In the genomic region with DNA sequence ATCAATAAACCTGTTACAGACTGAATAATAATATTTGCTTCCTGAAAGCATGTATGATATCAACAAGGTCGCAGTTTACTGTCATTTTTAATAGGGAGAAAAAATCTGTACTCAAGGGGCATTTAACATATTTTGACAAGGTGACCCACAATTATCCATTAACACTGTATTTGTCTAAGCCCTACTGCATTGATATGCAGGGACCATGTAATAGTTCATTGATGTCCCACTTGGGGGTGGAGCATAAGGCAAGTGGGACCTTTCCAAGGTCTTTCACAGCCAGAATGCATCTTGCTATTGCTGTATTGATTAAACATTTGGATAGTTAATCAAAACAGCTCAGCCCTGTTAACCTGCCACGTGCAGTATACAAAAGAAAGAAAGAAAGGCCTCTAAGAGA, we compare ENCODE assay signal across 16 cellular contexts.
DNase-seq lines count a peak whose midpoint lies in the region; ATAC-seq, FAIRE-seq and TF ChIP-seq lines count a peak whose summit lies in the region.
"Had no signal": no experiment of that assay in that cellular context is flagged by ENCODE, and none has a peak within 500 bp of the region (broad histone marks: within the 10 kb centered on the region; RNA-seq: fewer than 3 reads in every experiment).

No MANE protein-coding gene starts in this region.

- H3K27ac ChIP-seq in astrocyte (ENCODE audit: low read depth, low read length), result peak overlapping the region; percentile 82
- H3K27ac ChIP-seq in left lung, result peak overlapping the region; percentile 29 to 36
- peak overlapping the region; percentile 27 for H3K27ac ChIP-seq in temporal lobe (ENCODE audit: low read depth, low read length)
- no peak overlapping the region for H3K27ac ChIP-seq in neural progenitor cell
- H3K27ac ChIP-seq: BLaER1 treated with 17β-estradiol and CSF1 and Interleukin-3, amounts not matched to agents 10 nM and 100 nM had no signal

- peaks cover 19% of the 10 kb centered on the region for H3K4me1 ChIP-seq in astrocyte (ENCODE audit: insufficient read depth, low read length)
- H3K4me1 ChIP-seq in left lung, result no peaks in the 10 kb centered on the region
- H3K4me1 ChIP-seq in neural progenitor cell, result no peaks in the 10 kb centered on the region

- H3K4me2 ChIP-seq in astrocyte (ENCODE audit: low read length) (peak overlapping the region; percentile 78), neural progenitor cell (no peak overlapping the region)

- H3K4me3 Mint-ChIP-seq in astrocyte (ENCODE audit: unreplicated experiment) (no peak overlapping the region), T-cell (no peak overlapping the region), neural progenitor cell (no peak overlapping the region)
- H3K4me3 Mint-ChIP-seq: activated T-helper 17 cell treated with anti-CD3 and anti-CD28 coated beads, Interleukin-2, amount 50 U/mL, for 72 hours; endodermal cell; stimulated activated naive B cell treated with anti-CD40 and anti-IgM and Interleukin-4, amounts not matched to agents 10 μg/mL and 1 μg/mL and 100 μg/mL, for 72 hours had no signal

- H3K79me2 ChIP-seq in astrocyte (ENCODE audit: insufficient read depth, low read length) (no peaks in the 10 kb centered on the region), neural progenitor cell (ENCODE audit: low read depth) (no peaks in the 10 kb centered on the region)

- no peak for FAIRE-seq in astrocyte (lab: Jason Lieb, UNC)

- H2AFZ ChIP-seq in astrocyte (ENCODE audit: low read depth, low read length), result no peak overlapping the region
- no peak overlapping the region for H2AFZ ChIP-seq in neural progenitor cell (replicated peaks)

- H3K9ac ChIP-seq in astrocyte (ENCODE audit: low read length), result peak overlapping the region; percentile 52
- H3K9ac ChIP-seq in neural progenitor cell, result no peak overlapping the region
- H3K9ac ChIP-seq: BLaER1 treated with 17β-estradiol and CSF1 and Interleukin-3, amounts not matched to agents 10 nM and 100 nM had no signal

- H4K20me1 ChIP-seq in astrocyte (ENCODE audit: insufficient read depth, low read length), result no peaks in the 10 kb centered on the region
- no peaks in the 10 kb centered on the region for H4K20me1 ChIP-seq in neural progenitor cell (ENCODE audit: low read depth)
- H4K20me1 ChIP-seq: BLaER1 treated with 17β-estradiol and CSF1 and Interleukin-3, amounts not matched to agents 10 nM and 100 nM had no signal

- H3K4me3 ChIP-seq in astrocyte (ENCODE audit: insufficient read depth, low read depth, low read length) (peak overlapping the region; percentile 27), left lung (no peak overlapping the region), neural progenitor cell (no peak overlapping the region)
- H3K4me3 ChIP-seq: BLaER1 treated with 17β-estradiol and CSF1 and Interleukin-3, amounts not matched to agents 10 nM and 100 nM had no signal

- H3K9me3 ChIP-seq in astrocyte (ENCODE audit: insufficient read depth, low read depth, low read length), result no peaks in the 10 kb centered on the region
- no peaks in the 10 kb centered on the region for H3K9me3 ChIP-seq in left lung
- H3K9me3 ChIP-seq in neural progenitor cell (ENCODE audit: low read depth), result no peaks in the 10 kb centered on the region
- H3K9me3 ChIP-seq: BLaER1 treated with 17β-estradiol and CSF1 and Interleukin-3, amounts not matched to agents 10 nM and 100 nM had no signal

- DNase-seq in NCI-H82 (lab: John Stamatoyannopoulos, UW) (peak; percentile 3), NCI-H82 treated with DMSO at 0.1 percent for 48 hours (lab: John Stamatoyannopoulos, UW; ENCODE audit: unreplicated experiment) (no peak), astrocyte (ENCODE audit: low read depth) (no peak), left lung (no peak), T-cell (no peak), neural progenitor cell (ENCODE audit: low spot score) (no peak), ecto neural progenitor cell (ENCODE audit: low spot score) (no peak)
- DNase-seq: 8988T; activated CD4-positive, CD25-positive, alpha-beta regulatory T cell; endodermal cell; NCI-H526; stimulated activated CD4-positive, alpha-beta T cell treated with anti-CD3 and anti-CD28 coated beads, Interleukin-12 subunit alpha, Interleukin-12 subunit beta, amount 100 ng/mL, for 4 hours; stimulated activated naive B cell treated with anti-CD40 and anti-IgM and Interleukin-4, amounts not matched to agents 10 μg/mL and 1 μg/mL and 100 μg/mL, for 72 hours had no signal

- TF ChIP-seq CTCF in astrocyte (IDR thresholded peaks at IDR 0.05; ENCODE audit: insufficient read depth, low read depth, low read length) (no peak), left lung (IDR thresholded peaks at IDR 0.05) (no peak), neural progenitor cell (IDR thresholded peaks at IDR 0.05) (no peak)

- ATAC-seq in left lung (no peak), T-cell (replicated peaks in 1 of 4) (no peak)
- ATAC-seq: stimulated activated naive B cell treated with anti-CD40 and anti-IgM and Interleukin-4, amounts not matched to agents 10 μg/mL and 1 μg/mL and 100 μg/mL, for 72 hours had no signal

- POLR2A ChIA-PET in T-cell (lab: Charles Lee), result no interaction called here

- H3K27me3 Mint-ChIP-seq in astrocyte (ENCODE audit: low read depth, unreplicated experiment), result no peaks in the 10 kb centered on the region
- no peaks in the 10 kb centered on the region for H3K27me3 Mint-ChIP-seq in T-cell
- H3K27me3 Mint-ChIP-seq in neural progenitor cell (ENCODE audit: insufficient read depth, low read depth), result no peaks in the 10 kb centered on the region
- H3K27me3 Mint-ChIP-seq: activated T-helper 17 cell treated with anti-CD3 and anti-CD28 coated beads, Interleukin-2, amount 50 U/mL, for 72 hours; stimulated activated naive B cell treated with anti-CD40 and anti-IgM and Interleukin-4, amounts not matched to agents 10 μg/mL and 1 μg/mL and 100 μg/mL, for 72 hours had no signal

- intact Hi-C loops in left lung (cut with DNase I), result no loop called here

- H3K4me1 Mint-ChIP-seq in astrocyte (ENCODE audit: low read depth, unreplicated experiment) (peaks cover 20% of the 10 kb centered on the region), T-cell (no peaks in the 10 kb centered on the region), neural progenitor cell (peaks cover 3% of the 10 kb centered on the region)
- H3K4me1 Mint-ChIP-seq: activated T-helper 17 cell treated with anti-CD3 and anti-CD28 coated beads, Interleukin-2, amount 50 U/mL, for 72 hours; endodermal cell; stimulated activated naive B cell treated with anti-CD40 and anti-IgM and Interleukin-4, amounts not matched to agents 10 μg/mL and 1 μg/mL and 100 μg/mL, for 72 hours had no signal

- H3K9me3 Mint-ChIP-seq in astrocyte (ENCODE audit: unreplicated experiment), result no peaks in the 10 kb centered on the region
- H3K9me3 Mint-ChIP-seq in T-cell, result peaks cover 0 to 3% (median 0%) of the 10 kb centered on the region in 3 donors
- no peaks in the 10 kb centered on the region for H3K9me3 Mint-ChIP-seq in neural progenitor cell
- H3K9me3 Mint-ChIP-seq: activated T-helper 17 cell treated with anti-CD3 and anti-CD28 coated beads, Interleukin-2, amount 50 U/mL, for 72 hours; endodermal cell; stimulated activated naive B cell treated with anti-CD40 and anti-IgM and Interleukin-4, amounts not matched to agents 10 μg/mL and 1 μg/mL and 100 μg/mL, for 72 hours had no signal

- CTCF ChIA-PET in T-cell (lab: Charles Lee), result no interaction called here

- no peaks in the 10 kb centered on the region for H3K36me3 Mint-ChIP-seq in astrocyte (ENCODE audit: low read depth, unreplicated experiment)
- no peaks in the 10 kb centered on the region for H3K36me3 Mint-ChIP-seq in T-cell
- no peaks in the 10 kb centered on the region for H3K36me3 Mint-ChIP-seq in neural progenitor cell
- H3K36me3 Mint-ChIP-seq: stimulated activated naive B cell treated with anti-CD40 and anti-IgM and Interleukin-4, amounts not matched to agents 10 μg/mL and 1 μg/mL and 100 μg/mL, for 72 hours had no signal

- peak overlapping the region; percentile 95 for H3K27ac Mint-ChIP-seq in astrocyte (ENCODE audit: unreplicated experiment)
- H3K27ac Mint-ChIP-seq in T-cell, result no peak overlapping the region
- no peak overlapping the region for H3K27ac Mint-ChIP-seq in neural progenitor cell
- H3K27ac Mint-ChIP-seq: activated T-helper 17 cell treated with anti-CD3 and anti-CD28 coated beads, Interleukin-2, amount 50 U/mL, for 72 hours; endodermal cell; stimulated activated naive B cell treated with anti-CD40 and anti-IgM and Interleukin-4, amounts not matched to agents 10 μg/mL and 1 μg/mL and 100 μg/mL, for 72 hours had no signal

- H3F3A ChIP-seq in neural progenitor cell (ENCODE audit: low read depth), result no peaks in the 10 kb centered on the region

- H3K27me3 ChIP-seq in astrocyte (ENCODE audit: insufficient read depth, low read length), result no peaks in the 10 kb centered on the region
- no peaks in the 10 kb centered on the region for H3K27me3 ChIP-seq in left lung
- H3K27me3 ChIP-seq in neural progenitor cell, result no peaks in the 10 kb centered on the region
- H3K27me3 ChIP-seq: BLaER1 treated with 17β-estradiol and CSF1 and Interleukin-3, amounts not matched to agents 10 nM and 100 nM had no signal

- H3K36me3 ChIP-seq in astrocyte (ENCODE audit: insufficient read depth, low read length), result no peaks in the 10 kb centered on the region
- no peaks in the 10 kb centered on the region for H3K36me3 ChIP-seq in left lung
- no peaks in the 10 kb centered on the region for H3K36me3 ChIP-seq in neural progenitor cell
- H3K36me3 ChIP-seq: BLaER1 treated with 17β-estradiol and CSF1 and Interleukin-3, amounts not matched to agents 10 nM and 100 nM had no signal
